In the genomic region with DNA sequence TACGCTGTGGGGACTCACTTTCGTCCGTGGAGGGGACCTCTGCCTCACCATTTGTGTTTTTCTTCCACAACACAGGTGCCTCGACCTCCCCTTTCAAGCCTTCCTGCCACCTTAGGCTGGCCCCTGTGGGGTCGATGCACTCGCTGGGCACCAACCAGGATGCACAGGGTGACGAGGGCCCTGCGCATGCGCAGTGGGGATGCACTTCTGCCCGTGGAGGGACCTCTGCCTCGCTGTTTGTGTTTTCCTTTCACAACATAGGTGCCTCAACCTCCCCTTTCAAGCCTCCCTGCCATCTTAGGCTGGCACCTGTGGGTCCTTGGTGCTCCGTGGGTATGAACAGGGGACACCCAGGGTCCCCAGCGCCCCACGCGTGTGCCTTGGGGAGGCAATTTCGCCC, we compare ENCODE assay signal across 19 cellular contexts.
A peak's percentile ranks its signal among the peaks of the same experiment; 100 is the strongest.
DNase-seq lines count a peak whose midpoint lies in the region; ATAC-seq, FAIRE-seq and TF ChIP-seq lines count a peak whose summit lies in the region.
"Had no signal": no experiment of that assay in that cellular context is flagged by ENCODE, and none has a peak within 500 bp of the region (broad histone marks: within the 10 kb centered on the region; RNA-seq: fewer than 3 reads in every experiment).

No MANE protein-coding gene starts in this region.

- H3K9me3 ChIP-seq in A549 (no peaks in the 10 kb centered on the region), neuronal stem cell (replicated peaks in 1 of 2; ENCODE audit: control insufficient read depth in 2 of 2, insufficient read depth in 1 of 2, low read depth in 1 of 2, low read length in 2 of 2) (peaks cover 0 to 87% of the 10 kb centered on the region in 2 donors)

- 15% methylated on average over 16 of the region's 16 CpGs for WGBS in A549 (ENCODE audit: missing lambda C conversion rate)
- WGBS in neuronal stem cell (ENCODE audit: extremely low coverage in 2 of 2, insufficient read length in 2 of 2, insufficient replicate concordance in 1 of 2), 2 donors = no CpG with 5 or more reads among the region's 16 CpGs

- POLR2A ChIA-PET in A549 (lab: Yijun Ruan, JAX) = no interaction called here

- no peak overlapping the region for H2AK5ac ChIP-seq in neuronal stem cell (ENCODE audit: low read depth, low read length)

- no peak for TF ChIP-seq EP300 in A549 (IDR thresholded peaks at IDR 0.05)

- no peak for TF ChIP-seq RAD21 in A549 (conservative IDR thresholded peaks at IDR 0.05 in 1 of 2, IDR thresholded peaks at IDR 0.05 in 1 of 2)

- no peaks in the 10 kb centered on the region for H3K36me3 ChIP-seq in neuronal stem cell (replicated peaks in 1 of 2; ENCODE audit: control insufficient read depth in 2 of 2, insufficient read depth in 2 of 2, low read length in 2 of 2)
- H3K36me3 ChIP-seq: BLaER1 had no signal

- TF ChIP-seq POLR2A in A549 (IDR thresholded peaks at IDR 0.05; ENCODE audit: low read length) = no peak
- TF ChIP-seq POLR2A in GM18505 (IDR thresholded peaks at IDR 0.05; ENCODE audit: borderline replicate concordance, extremely low read depth, insufficient read depth, insufficient read length) = no peak

- no peak overlapping the region for H2BK15ac ChIP-seq in neuronal stem cell (ENCODE audit: low read length)

- no peak overlapping the region for H2BK5ac ChIP-seq in neuronal stem cell (ENCODE audit: low read length)

- H4K91ac ChIP-seq in neuronal stem cell (ENCODE audit: low read depth, low read length, poor library complexity) = no peak overlapping the region

- peak overlapping the region; percentile 82 for H4K8ac ChIP-seq in neuronal stem cell (ENCODE audit: low read depth, low read length)

- no peaks in the 10 kb centered on the region for H3K27me3 ChIP-seq in neuronal stem cell (ENCODE audit: control insufficient read depth in 3 of 3, insufficient read depth in 3 of 3, low read depth in 1 of 3, low read length in 3 of 3)
- H3K27me3 ChIP-seq: BLaER1 had no signal

- H3K14ac ChIP-seq in neuronal stem cell (ENCODE audit: low read length) = no peak overlapping the region

- H3K79me1 ChIP-seq in neuronal stem cell (ENCODE audit: low read depth, low read length) = peaks cover 2% of the 10 kb centered on the region

- no peak overlapping the region for H3K23ac ChIP-seq in neuronal stem cell (ENCODE audit: low read depth, low read length, poor library complexity)

- H2BK12ac ChIP-seq in neuronal stem cell (ENCODE audit: low read length) = no peak overlapping the region

- no peaks in the 10 kb centered on the region for H3K4me1 ChIP-seq in A549
- no peaks in the 10 kb centered on the region for H3K4me1 ChIP-seq in neuronal stem cell (ENCODE audit: control insufficient read depth in 2 of 2, insufficient read depth in 1 of 2, low read depth in 1 of 2, low read length in 2 of 2)

- peak overlapping the region; percentile 33; the same call in 1 of the 3 replicates for H3K4me2 ChIP-seq in A549
- H3K4me2 ChIP-seq in neuronal stem cell (ENCODE audit: insufficient read depth, low read length, poor library complexity, severe bottlenecking) = no peak overlapping the region
- H3K4me2 ChIP-seq: BLaER1, KMS-11 had no signal

- H3K9ac ChIP-seq in neuronal stem cell (ENCODE audit: low read depth, low read length, poor library complexity) = no peak overlapping the region
- H3K9ac ChIP-seq: BLaER1, KMS-11 had no signal

- in situ Hi-C loops in SK-MEL-5 (cut with HindIII; ENCODE audit: low pct_unique_long_range_greater_than_20kb, low sequenced_read_pairs) = no loop called here

- no peak overlapping the region for H3K18ac ChIP-seq in neuronal stem cell (ENCODE audit: low read length)

- DNase-seq in A549 (ENCODE audit: low read depth in 1 of 2, low spot score in 1 of 2) = no peak
- peak; percentile 2 for DNase-seq in COLO668 (lab: John Stamatoyannopoulos, UW; ENCODE audit: unreplicated experiment)
- peak; percentile 41 for DNase-seq in SK-MEL-5 (ENCODE audit: low read depth, low spot score)
- DNase-seq in neuronal stem cell (ENCODE audit: low spot score) = no peak
- DNase-seq in Kasumi-1 (lab: John Stamatoyannopoulos, UW) = no peak
- DNase-seq: AML-193; Calu3; CD4-positive, alpha-beta memory T cell; DMS79 treated with DMSO at 0.1 percent for 48 hours; GF-D8; GOT3; H7; HFFc6 had no signal

- H2AFZ ChIP-seq in neuronal stem cell (ENCODE audit: low read length) = no peak overlapping the region

- CTCF ChIA-PET in A549 (lab: Yijun Ruan, JAX) = no interaction called here

- ATAC-seq in A549 (no peak), HG02623 (IDR thresholded peaks at IDR 0.05; ENCODE audit: unreplicated experiment) (no peak), GM18505 (IDR thresholded peaks at IDR 0.05; ENCODE audit: unreplicated experiment) (no peak)
- ATAC-seq: HCT116 had no signal

- no peak overlapping the region for H2BK120ac ChIP-seq in neuronal stem cell (ENCODE audit: low read depth, low read length)

- FAIRE-seq in A549 (lab: Jason Lieb, UNC) = no peak
- FAIRE-seq: A204.1 had no signal

- no peak overlapping the region for H3K4ac ChIP-seq in neuronal stem cell (ENCODE audit: low read length)

- TF ChIP-seq CTCF in A549 (IDR thresholded peaks at IDR 0.05) = no peak

- H3K27ac ChIP-seq in A549 = no peak overlapping the region
- no peak overlapping the region for H3K27ac ChIP-seq in neuronal stem cell (replicated peaks; ENCODE audit: low read length)
- H3K27ac ChIP-seq: BLaER1, KMS-11 had no signal

- H3K4me3 ChIP-seq in A549 (no peak overlapping the region), neuronal stem cell (ENCODE audit: low read length in 2 of 2) (peak overlapping the region in 1 of 2 donors; percentile 61)
- H3K4me3 ChIP-seq: BLaER1 had no signal

TF ChIP-seq in A549, 52 proteins besides CTCF, POLR2A, EP300 and RAD21:
- TF ChIP-seq, protein P1, sequence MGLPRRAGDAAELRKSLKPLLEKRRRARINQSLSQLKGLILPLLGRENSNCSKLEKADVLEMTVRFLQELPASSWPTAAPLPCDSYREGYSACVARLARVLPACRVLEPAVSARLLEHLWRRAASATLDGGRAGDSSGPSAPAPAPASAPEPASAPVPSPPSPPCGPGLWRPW (IDR thresholded peaks at IDR 0.05) = no peak
- TF ChIP-seq JUNB (IDR thresholded peaks at IDR 0.05) (no peak), HDAC2 (IDR thresholded peaks at IDR 0.05) (no peak), CHD4 (IDR thresholded peaks at IDR 0.05; ENCODE audit: borderline replicate concordance) (no peak), FOSB (CRISPR knock-in tag; IDR thresholded peaks at IDR 0.05) (no peak), SMC3 (IDR thresholded peaks at IDR 0.05) (no peak), MYC (IDR thresholded peaks at IDR 0.05; ENCODE audit: borderline replicate concordance, low read length) (no peak), RARB (CRISPR knock-in tag; IDR thresholded peaks at IDR 0.05) (no peak), EHF (CRISPR knock-in tag; IDR thresholded peaks at IDR 0.05) (no peak), BHLHE40 (IDR thresholded peaks at IDR 0.05; ENCODE audit: low read depth, low read length) (no peak), PHF8 (IDR thresholded peaks at IDR 0.05; ENCODE audit: borderline replicate concordance, low read depth) (no peak), KDM1A (IDR thresholded peaks at IDR 0.05; ENCODE audit: low read depth) (no peak), FOSL2 (IDR thresholded peaks at IDR 0.05) (no peak), FOSL2 (CRISPR knock-in tag; IDR thresholded peaks at IDR 0.05) (no peak), HEYL (CRISPR knock-in tag; IDR thresholded peaks at IDR 0.05) (no peak), RFX5 (IDR thresholded peaks at IDR 0.05) (no peak), ZSCAN20 (CRISPR knock-in tag; IDR thresholded peaks at IDR 0.05) (no peak)
- TF ChIP-seq, protein P2, sequence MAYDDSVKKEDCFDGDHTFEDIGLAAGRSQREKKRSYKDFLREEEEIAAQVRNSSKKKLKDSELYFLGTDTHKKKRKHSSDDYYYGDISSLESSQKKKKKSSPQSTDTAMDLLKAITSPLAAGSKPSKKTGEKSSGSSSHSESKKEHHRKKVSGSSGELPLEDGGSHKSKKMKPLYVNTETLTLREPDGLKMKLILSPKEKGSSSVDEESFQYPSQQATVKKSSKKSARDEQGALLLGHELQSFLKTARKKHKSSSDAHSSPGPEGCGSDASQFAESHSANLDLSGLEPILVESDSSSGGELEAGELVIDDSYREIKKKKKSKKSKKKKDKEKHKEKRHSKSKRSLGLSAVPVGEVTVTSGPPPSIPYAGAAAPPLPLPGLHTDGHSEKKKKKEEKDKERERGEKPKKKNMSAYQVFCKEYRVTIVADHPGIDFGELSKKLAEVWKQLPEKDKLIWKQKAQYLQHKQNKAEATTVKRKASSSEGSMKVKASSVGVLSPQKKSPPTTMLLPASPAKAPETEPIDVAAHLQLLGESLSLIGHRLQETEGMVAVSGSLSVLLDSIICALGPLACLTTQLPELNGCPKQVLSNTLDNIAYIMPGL (CRISPR knock-in tag; IDR thresholded peaks at IDR 0.05; ENCODE audit: borderline replicate concordance) = no peak
- TF ChIP-seq, protein P3, sequence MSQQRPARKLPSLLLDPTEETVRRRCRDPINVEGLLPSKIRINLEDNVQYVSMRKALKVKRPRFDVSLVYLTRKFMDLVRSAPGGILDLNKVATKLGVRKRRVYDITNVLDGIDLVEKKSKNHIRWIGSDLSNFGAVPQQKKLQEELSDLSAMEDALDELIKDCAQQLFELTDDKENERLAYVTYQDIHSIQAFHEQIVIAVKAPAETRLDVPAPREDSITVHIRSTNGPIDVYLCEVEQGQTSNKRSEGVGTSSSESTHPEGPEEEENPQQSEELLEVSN (IDR thresholded peaks at IDR 0.05; ENCODE audit: borderline replicate concordance, low read depth) = no peak
- TF ChIP-seq, protein P4, sequence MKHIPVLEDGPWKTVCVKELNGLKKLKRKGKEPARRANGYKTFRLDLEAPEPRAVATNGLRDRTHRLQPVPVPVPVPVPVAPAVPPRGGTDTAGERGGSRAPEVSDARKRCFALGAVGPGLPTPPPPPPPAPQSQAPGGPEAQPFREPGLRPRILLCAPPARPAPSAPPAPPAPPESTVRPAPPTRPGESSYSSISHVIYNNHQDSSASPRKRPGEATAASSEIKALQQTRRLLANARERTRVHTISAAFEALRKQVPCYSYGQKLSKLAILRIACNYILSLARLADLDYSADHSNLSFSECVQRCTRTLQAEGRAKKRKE (CRISPR knock-in tag; IDR thresholded peaks at IDR 0.05; ENCODE audit: low read depth) = no peak
- TF ChIP-seq, protein P5, sequence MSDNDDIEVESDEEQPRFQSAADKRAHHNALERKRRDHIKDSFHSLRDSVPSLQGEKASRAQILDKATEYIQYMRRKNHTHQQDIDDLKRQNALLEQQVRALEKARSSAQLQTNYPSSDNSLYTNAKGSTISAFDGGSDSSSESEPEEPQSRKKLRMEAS (IDR thresholded peaks at IDR 0.05) = no peak

Comparison
In these comparisons a context has a peak if more than half of its experiments do, and no peak if none do; other contexts are left out.
1. DNase-seq: peak in COLO668 (single experiment) and SK-MEL-5 (single experiment); none in A549 (0 of 2), neuronal stem cell (single experiment) and Kasumi-1 (0 of 2).